1 cellular context compared by ENCODE assay signal in the genomic region with DNA sequence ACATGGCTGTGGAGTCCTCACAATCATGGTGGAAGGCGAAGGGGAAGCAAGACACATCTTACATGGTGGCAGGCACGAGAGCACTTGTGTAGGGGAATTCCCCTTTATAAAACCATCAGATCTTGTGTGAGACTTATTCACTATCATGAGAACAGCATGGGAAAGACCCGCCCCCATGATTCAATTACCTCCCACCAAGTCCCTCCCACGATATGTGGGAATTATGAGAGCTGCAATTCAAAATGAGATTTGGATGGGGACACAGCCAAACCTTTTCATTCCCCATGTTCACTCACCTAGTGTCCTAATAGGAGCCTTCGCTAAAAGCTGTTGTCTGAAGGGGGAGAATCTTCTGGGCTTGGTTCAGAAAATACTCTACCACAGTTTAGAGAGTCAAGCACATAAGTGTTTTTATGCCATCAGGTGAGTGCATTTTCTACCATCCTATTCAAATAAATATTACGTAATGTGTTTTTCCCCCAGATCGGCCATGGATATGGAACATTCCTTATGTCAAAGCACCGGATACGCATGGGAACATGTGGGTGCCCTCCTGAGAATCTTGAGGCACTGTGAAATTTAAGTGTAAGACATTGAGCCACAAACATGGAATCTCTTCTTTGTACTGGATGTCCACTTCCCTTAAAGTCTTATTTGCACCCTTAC.
A peak's percentile ranks its signal among the peaks of the same experiment; 100 is the strongest.
TF ChIP-seq lines count a peak whose summit lies in the region.

No MANE protein-coding gene starts in this region.

TF ChIP-seq in IMR-90, 13 proteins besides CTCF, POLR2A, EP300 and RAD21:
- TF ChIP-seq CEBPB (IDR thresholded peaks at IDR 0.05; ENCODE audit: low read depth, low read length) (peak; percentile 51; the same call in 1 of the 2 replicates), CHD1 (IDR thresholded peaks at IDR 0.05; ENCODE audit: low read depth, low read length) (no peak), BHLHE40 (IDR thresholded peaks at IDR 0.05; ENCODE audit: low read depth, low read length) (no peak)
